In genomic region chr12:101743242-101743641, GRCh38 we compare ENCODE assay signal across 1 cellular context.
TF ChIP-seq lines count a peak whose summit lies in the region.

No MANE protein-coding gene starts in this region.

TF ChIP-seq in GM12878, 131 proteins besides CTCF, POLR2A, EP300 and RAD21:
- 0 out of 2 replicates have a peak, but pooled peaks have one; percentile 8 for TF ChIP-seq PML (IDR thresholded peaks at IDR 0.05; ENCODE audit: low read length)
- TF ChIP-seq SUPT20H (IDR thresholded peaks at IDR 0.05; ENCODE audit: borderline replicate concordance, control insufficient read depth, low read depth, low read length) = no peak
TF ChIP-seq in GM12878: peak in this region for 1.
